19 cellular contexts compared by ENCODE assay signal in genomic region chr17:28610372-28610771, GRCh38. TPM values are rescaled to one million over a fixed set of nuclear protein-coding genes. Genes with fewer than 3 reads are reported as not detected.
A peak's percentile ranks its signal among the peaks of the same experiment; 100 is the strongest.
DNase-seq lines count a peak whose midpoint lies in the region; ATAC-seq lines count a peak whose summit lies in the region.
"Had no signal": no experiment of that assay in that cellular context is flagged by ENCODE, and none has a peak within 500 bp of the region (broad histone marks: within the 10 kb centered on the region; RNA-seq: fewer than 3 reads in every experiment).

No MANE protein-coding gene starts in this region.

- intact Hi-C loops in activated CD4-positive, alpha-beta memory T cell treated with anti-CD3 and anti-CD28 coated beads for 36 hours (cut with micrococcal nuclease), result loop anchor here (5.0 kb wide), 1 partner anchor 63 kb away; no protein-coding TSS in a partner anchor

- H3K9me3 ChIP-seq in T-helper 17 cell (ENCODE audit: control insufficient read depth, low read length, poor library complexity, severe bottlenecking), result no peaks in the 10 kb centered on the region
- H3K9me3 ChIP-seq: MG63 had no signal

- POLR2A ChIA-PET in activated CD4-positive, alpha-beta memory T cell treated with anti-CD3 and anti-CD28 coated beads for 36 hours (lab: Charles Lee), result interaction anchor here (0.9 to 3.2 kb wide), 3 partner anchors 11 to 42 kb away, joined by 3 to 7 read pairs (median 6); no protein-coding TSS in a partner anchor

- H3K9me3 Mint-ChIP-seq in activated naive CD4-positive, alpha-beta T cell treated with anti-CD3 and anti-CD28 coated beads, Interleukin-2, amount 50 U/mL, for 72 hours, result no peaks in the 10 kb centered on the region
- no peaks in the 10 kb centered on the region for H3K9me3 Mint-ChIP-seq in memory B cell
- H3K9me3 Mint-ChIP-seq in activated CD4-positive, alpha-beta memory T cell treated with anti-CD3 and anti-CD28 coated beads for 36 hours, result no peaks in the 10 kb centered on the region
- H3K9me3 Mint-ChIP-seq: CD8-positive, alpha-beta memory T cell had no signal

- H3K27ac Mint-ChIP-seq in activated naive CD4-positive, alpha-beta T cell treated with anti-CD3 and anti-CD28 coated beads, Interleukin-2, amount 50 U/mL, for 72 hours, result peak overlapping the region; percentile 40 to 62
- H3K27ac Mint-ChIP-seq in T-helper 17 cell, result peak overlapping the region; percentile 87
- H3K27ac Mint-ChIP-seq in memory B cell, result peak overlapping the region; percentile 14
- no peak overlapping the region for H3K27ac Mint-ChIP-seq in activated CD4-positive, alpha-beta memory T cell treated with anti-CD3 and anti-CD28 coated beads for 36 hours
- H3K27ac Mint-ChIP-seq: B cell had no signal

- H3K4me1 Mint-ChIP-seq in T-helper 17 cell (peaks cover 10% of the 10 kb centered on the region), memory B cell (peaks cover 18% of the 10 kb centered on the region)
- H3K4me1 Mint-ChIP-seq in activated CD4-positive, alpha-beta memory T cell treated with anti-CD3 and anti-CD28 coated beads for 36 hours (ENCODE audit: low read depth), result peaks cover 5% of the 10 kb centered on the region

- CTCF ChIA-PET in activated CD4-positive, alpha-beta memory T cell treated with anti-CD3 and anti-CD28 coated beads for 36 hours (lab: Charles Lee), result interaction anchor here (0.8 to 2.0 kb wide), 6 partner anchors 19 to 115 kb away, joined by 3 to 9 read pairs (median 4); partner anchors contain the start of genes BLTP2 and PIGS

- no peak for DNase-seq in activated naive CD4-positive, alpha-beta T cell treated with anti-CD3 and anti-CD28 coated beads, Interleukin-2, amount 50 U/mL, for 72 hours (ENCODE audit: low spot score in 2 of 2)
- DNase-seq in activated naive CD4-positive, alpha-beta T cell (lab: John Stamatoyannopoulos, UW), result no peak
- DNase-seq in T-helper 17 cell, result no peak
- DNase-seq in memory B cell (ENCODE audit: low spot score in 2 of 2), result no peak
- DNase-seq in NCI-H2227 (lab: John Stamatoyannopoulos, UW; ENCODE audit: unreplicated experiment), result no peak
- no peak for DNase-seq in activated CD4-positive, alpha-beta memory T cell treated with anti-CD3 and anti-CD28 coated beads for 36 hours
- DNase-seq: ACHN; CD8-positive, alpha-beta memory T cell; DND-41; H7; Karpas-422; MG63; NCI-H1092 treated with DMSO at 0.1 percent for 48 hours; NCI-H2081 treated with DMSO at 0.1 percent for 48 hours; NCI-H524 had no signal

- H3K27me3 Mint-ChIP-seq in T-helper 17 cell (no peaks in the 10 kb centered on the region), memory B cell (no peaks in the 10 kb centered on the region)
- no peaks in the 10 kb centered on the region for H3K27me3 Mint-ChIP-seq in activated CD4-positive, alpha-beta memory T cell treated with anti-CD3 and anti-CD28 coated beads for 36 hours
- H3K27me3 Mint-ChIP-seq: B cell; CD8-positive, alpha-beta memory T cell had no signal

- peak overlapping the region; percentile 71 for H3K4me3 Mint-ChIP-seq in T-helper 17 cell
- H3K4me3 Mint-ChIP-seq in memory B cell, result no peak overlapping the region
- no peak overlapping the region for H3K4me3 Mint-ChIP-seq in activated CD4-positive, alpha-beta memory T cell treated with anti-CD3 and anti-CD28 coated beads for 36 hours
- H3K4me3 Mint-ChIP-seq: B cell; CD8-positive, alpha-beta memory T cell had no signal

- H3K36me3 Mint-ChIP-seq in activated naive CD4-positive, alpha-beta T cell treated with anti-CD3 and anti-CD28 coated beads, Interleukin-2, amount 50 U/mL, for 72 hours, result peaks cover 0 to 11% of the 10 kb centered on the region in 2 donors
- peaks cover 12% of the 10 kb centered on the region for H3K36me3 Mint-ChIP-seq in T-helper 17 cell (ENCODE audit: low read depth)
- peaks cover 7% of the 10 kb centered on the region for H3K36me3 Mint-ChIP-seq in memory B cell
- H3K36me3 Mint-ChIP-seq in activated CD4-positive, alpha-beta memory T cell treated with anti-CD3 and anti-CD28 coated beads for 36 hours, result peaks cover 23% of the 10 kb centered on the region

- no peak for ATAC-seq in activated naive CD4-positive, alpha-beta T cell treated with anti-CD3 and anti-CD28 coated beads, Interleukin-2, amount 50 U/mL, for 72 hours
- ATAC-seq in T-helper 17 cell (no peak), memory B cell (ENCODE audit: low read depth) (no peak), HG03571 (IDR thresholded peaks at IDR 0.05; ENCODE audit: unreplicated experiment) (no peak)
- ATAC-seq: Panc1, Right ventricle myocardium inferior had no signal

RNA-seq across cellular contexts. Expression of gene RSKR, which starts 3.6 kb away (rescaled TPM):
- 10 to 100 TPM; 29.7 to 32.2 TPM for total RNA-seq in activated naive CD4-positive, alpha-beta T cell treated with anti-CD3 and anti-CD28 coated beads, Interleukin-2, amount 50 U/mL, for 72 hours
- 1 to 10 TPM; 8.1 to 8.8 TPM for total RNA-seq in T-helper 17 cell
- total RNA-seq in activated CD4-positive, alpha-beta memory T cell treated with anti-CD3 and anti-CD28 coated beads for 36 hours, result 10 to 100 TPM; 14.2 to 17.5 TPM

RNA-seq across cellular contexts. Expression of gene SPAG5, which starts 11.5 kb away (rescaled TPM):
- 100 to 1,000 TPM; 150 to 326 TPM for total RNA-seq in activated naive CD4-positive, alpha-beta T cell treated with anti-CD3 and anti-CD28 coated beads, Interleukin-2, amount 50 U/mL, for 72 hours
- total RNA-seq in T-helper 17 cell, result 10 to 100 TPM; 19.2 to 31.5 TPM
- 100 to 1,000 TPM; 153 to 159 TPM for total RNA-seq in activated CD4-positive, alpha-beta memory T cell treated with anti-CD3 and anti-CD28 coated beads for 36 hours

RNA-seq across cellular contexts. Expression of gene ALDOC, which starts 33.7 kb away (rescaled TPM):
- 100 to 1,000 TPM in 1 of 2 donors, 10 to 100 TPM in 1; 41.6 to 220 TPM for total RNA-seq in activated naive CD4-positive, alpha-beta T cell treated with anti-CD3 and anti-CD28 coated beads, Interleukin-2, amount 50 U/mL, for 72 hours
- total RNA-seq in T-helper 17 cell, result 10 to 100 TPM; 16.7 to 24.5 TPM
- 10 to 100 TPM; 75.2 to 77.3 TPM for total RNA-seq in activated CD4-positive, alpha-beta memory T cell treated with anti-CD3 and anti-CD28 coated beads for 36 hours

RNA-seq across cellular contexts. Expression of gene BLTP2, which starts 34.6 kb away (rescaled TPM):
- total RNA-seq in activated naive CD4-positive, alpha-beta T cell treated with anti-CD3 and anti-CD28 coated beads, Interleukin-2, amount 50 U/mL, for 72 hours, result 100 to 1,000 TPM; 155 to 156 TPM
- total RNA-seq in T-helper 17 cell, result 100 to 1,000 TPM; 136 to 153 TPM
- 100 to 1,000 TPM; 127 to 133 TPM for total RNA-seq in activated CD4-positive, alpha-beta memory T cell treated with anti-CD3 and anti-CD28 coated beads for 36 hours

RNA-seq across cellular contexts. Expression of gene PIGS, which starts 39.0 kb away (rescaled TPM):
- 10 to 100 TPM; 39.6 to 44.1 TPM for total RNA-seq in activated naive CD4-positive, alpha-beta T cell treated with anti-CD3 and anti-CD28 coated beads, Interleukin-2, amount 50 U/mL, for 72 hours
- total RNA-seq in T-helper 17 cell, result 10 to 100 TPM; 44.5 to 50.9 TPM
- total RNA-seq in activated CD4-positive, alpha-beta memory T cell treated with anti-CD3 and anti-CD28 coated beads for 36 hours, result 10 to 100 TPM; 36.6 to 38.6 TPM

Comparison
In these comparisons a context has a peak if more than half of its experiments do, and no peak if none do; other contexts are left out.
1. RNA of gene SPAG5, which starts 11.5 kb away (total RNA-seq): 150 to 326 TPM in activated naive CD4-positive, alpha-beta T cell treated with anti-CD3 and anti-CD28 coated beads, Interleukin-2, amount 50 U/mL, for 72 hours and 153 to 159 TPM in activated CD4-positive, alpha-beta memory T cell treated with anti-CD3 and anti-CD28 coated beads for 36 hours; 19.2 to 31.5 TPM in T-helper 17 cell; every median in the first group is over 4 times any median in the second.